1 cellular context compared by ENCODE assay signal in the genomic region with DNA sequence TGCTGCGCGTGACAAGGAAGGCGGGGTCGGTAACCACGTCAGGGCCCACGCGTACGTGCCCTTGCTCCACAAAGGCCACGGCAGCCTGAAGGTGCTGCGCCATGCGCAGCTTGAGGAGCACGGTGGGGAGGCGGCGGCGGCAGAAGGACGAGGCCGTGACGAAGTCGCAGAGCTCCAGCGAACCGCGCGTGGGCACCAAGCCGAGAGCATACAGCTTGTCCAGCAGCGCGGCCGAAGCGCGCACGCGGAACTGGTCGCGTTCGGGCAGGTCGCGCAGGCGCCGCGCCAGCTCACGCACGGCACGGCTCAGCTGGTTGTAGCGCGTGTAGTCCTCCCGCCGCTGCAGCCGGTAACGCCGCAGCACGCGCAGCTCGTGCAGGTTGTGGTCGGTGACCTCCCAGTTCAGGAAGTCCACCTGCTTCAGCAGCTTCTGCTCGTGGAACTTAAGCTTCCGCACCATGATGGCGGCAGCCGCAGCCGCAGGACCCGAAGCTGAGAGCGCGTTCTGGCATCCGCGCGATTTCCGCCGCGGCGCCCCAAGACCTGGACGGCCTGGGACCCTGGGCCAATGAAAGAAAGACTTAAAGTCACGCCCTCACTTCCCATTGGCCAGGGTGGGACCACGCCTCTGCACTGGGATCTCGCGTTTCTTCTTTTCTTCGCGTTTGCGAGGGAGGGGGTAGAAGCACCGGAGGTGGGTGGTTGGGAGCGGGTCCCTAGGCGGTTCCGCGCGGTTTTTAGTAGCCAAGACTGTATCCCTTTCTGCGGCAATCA.
TF ChIP-seq lines count a peak whose summit lies in the region.

Gene IMP3 (minus strand): TSS at position 516 of the 774 bp plus-strand sequence. CDS start 56 bp downstream, at position 460.

TF ChIP-seq in HepG2, 621 proteins besides CTCF, POLR2A, EP300 and RAD21 (continued from another document and continues in another):
- TF ChIP-seq, protein P1, sequence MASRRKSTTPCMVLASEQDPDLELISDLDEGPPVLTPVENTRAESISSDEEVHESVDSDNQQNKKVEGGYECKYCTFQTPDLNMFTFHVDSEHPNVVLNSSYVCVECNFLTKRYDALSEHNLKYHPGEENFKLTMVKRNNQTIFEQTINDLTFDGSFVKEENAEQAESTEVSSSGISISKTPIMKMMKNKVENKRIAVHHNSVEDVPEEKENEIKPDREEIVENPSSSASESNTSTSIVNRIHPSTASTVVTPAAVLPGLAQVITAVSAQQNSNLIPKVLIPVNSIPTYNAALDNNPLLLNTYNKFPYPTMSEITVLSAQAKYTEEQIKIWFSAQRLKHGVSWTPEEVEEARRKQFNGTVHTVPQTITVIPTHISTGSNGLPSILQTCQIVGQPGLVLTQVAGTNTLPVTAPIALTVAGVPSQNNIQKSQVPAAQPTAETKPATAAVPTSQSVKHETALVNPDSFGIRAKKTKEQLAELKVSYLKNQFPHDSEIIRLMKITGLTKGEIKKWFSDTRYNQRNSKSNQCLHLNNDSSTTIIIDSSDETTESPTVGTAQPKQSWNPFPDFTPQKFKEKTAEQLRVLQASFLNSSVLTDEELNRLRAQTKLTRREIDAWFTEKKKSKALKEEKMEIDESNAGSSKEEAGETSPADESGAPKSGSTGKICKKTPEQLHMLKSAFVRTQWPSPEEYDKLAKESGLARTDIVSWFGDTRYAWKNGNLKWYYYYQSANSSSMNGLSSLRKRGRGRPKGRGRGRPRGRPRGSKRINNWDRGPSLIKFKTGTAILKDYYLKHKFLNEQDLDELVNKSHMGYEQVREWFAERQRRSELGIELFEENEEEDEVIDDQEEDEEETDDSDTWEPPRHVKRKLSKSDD (CRISPR knock-in tag; IDR thresholded peaks at IDR 0.05; ENCODE audit: low read depth): peak; percentile 87
- peak; percentile 72; the same call in 1 of the 2 replicates for TF ChIP-seq ZSCAN9 (CRISPR knock-in tag; IDR thresholded peaks at IDR 0.05; ENCODE audit: borderline replicate concordance)
- TF ChIP-seq SMARCE1 (IDR thresholded peaks at IDR 0.05; ENCODE audit: borderline replicate concordance): no peak
- TF ChIP-seq, protein P2, sequence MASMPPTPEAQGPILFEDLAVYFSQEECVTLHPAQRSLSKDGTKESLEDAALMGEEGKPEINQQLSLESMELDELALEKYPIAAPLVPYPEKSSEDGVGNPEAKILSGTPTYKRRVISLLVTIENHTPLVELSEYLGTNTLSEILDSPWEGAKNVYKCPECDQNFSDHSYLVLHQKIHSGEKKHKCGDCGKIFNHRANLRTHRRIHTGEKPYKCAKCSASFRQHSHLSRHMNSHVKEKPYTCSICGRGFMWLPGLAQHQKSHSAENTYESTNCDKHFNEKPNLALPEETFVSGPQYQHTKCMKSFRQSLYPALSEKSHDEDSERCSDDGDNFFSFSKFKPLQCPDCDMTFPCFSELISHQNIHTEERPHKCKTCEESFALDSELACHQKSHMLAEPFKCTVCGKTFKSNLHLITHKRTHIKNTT (CRISPR knock-in tag; IDR thresholded peaks at IDR 0.05): no peak
- no peak; the same call in 1 of the 2 replicates for TF ChIP-seq PRDM4 (CRISPR knock-in tag; IDR thresholded peaks at IDR 0.05; ENCODE audit: borderline replicate concordance)
- TF ChIP-seq ZNF619 (CRISPR knock-in tag; IDR thresholded peaks at IDR 0.05): no peak; the same call in 1 of the 2 replicates
- peak; percentile 83; the same call in 1 of the 2 replicates for TF ChIP-seq GPN1 (CRISPR knock-in tag; IDR thresholded peaks at IDR 0.05; ENCODE audit: borderline replicate concordance)
- TF ChIP-seq ZKSCAN1 (IDR thresholded peaks at IDR 0.05; ENCODE audit: low read length): no peak
- TF ChIP-seq ZNF790 (CRISPR knock-in tag; IDR thresholded peaks at IDR 0.05; ENCODE audit: borderline replicate concordance): peak; percentile 84; the same call in 1 of the 2 replicates
- TF ChIP-seq ATRX (CRISPR knock-in tag; IDR thresholded peaks at IDR 0.05; ENCODE audit: borderline replicate concordance): no peak
- TF ChIP-seq TFDP2 (CRISPR knock-in tag; IDR thresholded peaks at IDR 0.05): peak; percentile 11; the same call in 1 of the 2 replicates
- TF ChIP-seq NRL (CRISPR knock-in tag; IDR thresholded peaks at IDR 0.05; ENCODE audit: borderline replicate concordance): peak; percentile 96
- 0 out of 2 replicates have a peak, but pooled peaks have one; percentile 39 for TF ChIP-seq FOSL1 (CRISPR knock-in tag; IDR thresholded peaks at IDR 0.05; ENCODE audit: borderline replicate concordance)
- peak; percentile 94 for TF ChIP-seq RBM39 (IDR thresholded peaks at IDR 0.05; ENCODE audit: low read depth, low read length, poor library complexity, severe bottlenecking)
- no peak for TF ChIP-seq MAFF (IDR thresholded peaks at IDR 0.05; ENCODE audit: low read depth, low read length)
- peak; percentile 85; the same call in 1 of the 2 replicates for TF ChIP-seq ZNF180 (CRISPR knock-in tag; IDR thresholded peaks at IDR 0.05; ENCODE audit: borderline replicate concordance, low read depth)
- peak; percentile 66 for TF ChIP-seq ASH2L (IDR thresholded peaks at IDR 0.05; ENCODE audit: insufficient read length, low read depth, low read length)
- TF ChIP-seq ARNTL (CRISPR knock-in tag; IDR thresholded peaks at IDR 0.05): peak; percentile 86
- TF ChIP-seq ZMAT5 (CRISPR knock-in tag; IDR thresholded peaks at IDR 0.05; ENCODE audit: borderline replicate concordance, low read depth): no peak
- TF ChIP-seq THRA (CRISPR knock-in tag; IDR thresholded peaks at IDR 0.05; ENCODE audit: borderline replicate concordance): peak; percentile 7; the same call in 1 of the 2 replicates
- TF ChIP-seq ZNF576 (CRISPR knock-in tag; IDR thresholded peaks at IDR 0.05): no peak
- TF ChIP-seq ZNF274 (CRISPR knock-in tag; IDR thresholded peaks at IDR 0.05): peak; percentile 90
- TF ChIP-seq, protein P3, sequence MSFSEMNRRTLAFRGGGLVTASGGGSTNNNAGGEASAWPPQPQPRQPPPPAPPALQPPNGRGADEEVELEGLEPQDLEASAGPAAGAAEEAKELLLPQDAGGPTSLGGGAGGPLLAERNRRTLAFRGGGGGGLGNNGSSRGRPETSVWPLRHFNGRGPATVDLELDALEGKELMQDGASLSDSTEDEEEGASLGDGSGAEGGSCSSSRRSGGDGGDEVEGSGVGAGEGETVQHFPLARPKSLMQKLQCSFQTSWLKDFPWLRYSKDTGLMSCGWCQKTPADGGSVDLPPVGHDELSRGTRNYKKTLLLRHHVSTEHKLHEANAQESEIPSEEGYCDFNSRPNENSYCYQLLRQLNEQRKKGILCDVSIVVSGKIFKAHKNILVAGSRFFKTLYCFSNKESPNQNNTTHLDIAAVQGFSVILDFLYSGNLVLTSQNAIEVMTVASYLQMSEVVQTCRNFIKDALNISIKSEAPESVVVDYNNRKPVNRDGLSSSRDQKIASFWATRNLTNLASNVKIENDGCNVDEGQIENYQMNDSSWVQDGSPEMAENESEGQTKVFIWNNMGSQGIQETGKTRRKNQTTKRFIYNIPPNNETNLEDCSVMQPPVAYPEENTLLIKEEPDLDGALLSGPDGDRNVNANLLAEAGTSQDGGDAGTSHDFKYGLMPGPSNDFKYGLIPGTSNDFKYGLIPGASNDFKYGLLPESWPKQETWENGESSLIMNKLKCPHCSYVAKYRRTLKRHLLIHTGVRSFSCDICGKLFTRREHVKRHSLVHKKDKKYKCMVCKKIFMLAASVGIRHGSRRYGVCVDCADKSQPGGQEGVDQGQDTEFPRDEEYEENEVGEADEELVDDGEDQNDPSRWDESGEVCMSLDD (CRISPR knock-in tag; IDR thresholded peaks at IDR 0.05; ENCODE audit: borderline replicate concordance): no peak
- TF ChIP-seq NFYB (CRISPR knock-in tag; IDR thresholded peaks at IDR 0.05): peak; percentile 95
- peak; percentile 59; the same call in 1 of the 2 replicates for TF ChIP-seq ZSCAN21 (CRISPR knock-in tag; IDR thresholded peaks at IDR 0.05; ENCODE audit: borderline replicate concordance)
- peak; percentile 92 for TF ChIP-seq ZNF343 (CRISPR knock-in tag; IDR thresholded peaks at IDR 0.05)
- peak; percentile 90; the same call in 1 of the 2 replicates for TF ChIP-seq GZF1 (CRISPR knock-in tag; IDR thresholded peaks at IDR 0.05)
- TF ChIP-seq, protein P4, sequence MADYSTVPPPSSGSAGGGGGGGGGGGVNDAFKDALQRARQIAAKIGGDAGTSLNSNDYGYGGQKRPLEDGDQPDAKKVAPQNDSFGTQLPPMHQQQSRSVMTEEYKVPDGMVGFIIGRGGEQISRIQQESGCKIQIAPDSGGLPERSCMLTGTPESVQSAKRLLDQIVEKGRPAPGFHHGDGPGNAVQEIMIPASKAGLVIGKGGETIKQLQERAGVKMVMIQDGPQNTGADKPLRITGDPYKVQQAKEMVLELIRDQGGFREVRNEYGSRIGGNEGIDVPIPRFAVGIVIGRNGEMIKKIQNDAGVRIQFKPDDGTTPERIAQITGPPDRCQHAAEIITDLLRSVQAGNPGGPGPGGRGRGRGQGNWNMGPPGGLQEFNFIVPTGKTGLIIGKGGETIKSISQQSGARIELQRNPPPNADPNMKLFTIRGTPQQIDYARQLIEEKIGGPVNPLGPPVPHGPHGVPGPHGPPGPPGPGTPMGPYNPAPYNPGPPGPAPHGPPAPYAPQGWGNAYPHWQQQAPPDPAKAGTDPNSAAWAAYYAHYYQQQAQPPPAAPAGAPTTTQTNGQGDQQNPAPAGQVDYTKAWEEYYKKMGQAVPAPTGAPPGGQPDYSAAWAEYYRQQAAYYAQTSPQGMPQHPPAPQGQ (CRISPR knock-in tag; IDR thresholded peaks at IDR 0.05; ENCODE audit: borderline replicate concordance): 0 out of 2 replicates have a peak, but pooled peaks have one; percentile 50
- TF ChIP-seq KLF16 (CRISPR knock-in tag; IDR thresholded peaks at IDR 0.05): peak; percentile 88 to 92; a peak in 3 of 4 replicates
- TF ChIP-seq SRF (IDR thresholded peaks at IDR 0.05; ENCODE audit: low read depth, low read length): no peak
- TF ChIP-seq, protein P5, sequence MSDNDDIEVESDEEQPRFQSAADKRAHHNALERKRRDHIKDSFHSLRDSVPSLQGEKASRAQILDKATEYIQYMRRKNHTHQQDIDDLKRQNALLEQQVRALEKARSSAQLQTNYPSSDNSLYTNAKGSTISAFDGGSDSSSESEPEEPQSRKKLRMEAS (IDR thresholded peaks at IDR 0.05): peak; percentile 84
- TF ChIP-seq MAF1 (CRISPR knock-in tag; IDR thresholded peaks at IDR 0.05; ENCODE audit: borderline replicate concordance): peak; percentile 89; the same call in 1 of the 2 replicates
- peak; percentile 21; the same call in 1 of the 2 replicates for TF ChIP-seq ZNF530 (CRISPR knock-in tag; IDR thresholded peaks at IDR 0.05; ENCODE audit: low read depth)
- TF ChIP-seq SALL1 (CRISPR knock-in tag; IDR thresholded peaks at IDR 0.05): peak; percentile 91
- TF ChIP-seq, protein P6, sequence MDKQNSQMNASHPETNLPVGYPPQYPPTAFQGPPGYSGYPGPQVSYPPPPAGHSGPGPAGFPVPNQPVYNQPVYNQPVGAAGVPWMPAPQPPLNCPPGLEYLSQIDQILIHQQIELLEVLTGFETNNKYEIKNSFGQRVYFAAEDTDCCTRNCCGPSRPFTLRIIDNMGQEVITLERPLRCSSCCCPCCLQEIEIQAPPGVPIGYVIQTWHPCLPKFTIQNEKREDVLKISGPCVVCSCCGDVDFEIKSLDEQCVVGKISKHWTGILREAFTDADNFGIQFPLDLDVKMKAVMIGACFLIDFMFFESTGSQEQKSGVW (CRISPR knock-in tag; IDR thresholded peaks at IDR 0.05; ENCODE audit: borderline replicate concordance): no peak
- peak; percentile 56; the same call in 1 of the 2 replicates for TF ChIP-seq ZNF780A (CRISPR knock-in tag; IDR thresholded peaks at IDR 0.05)
- TF ChIP-seq KLF13 (CRISPR knock-in tag; IDR thresholded peaks at IDR 0.05): no peak
- peak; percentile 90 for TF ChIP-seq KMT2A (CRISPR knock-in tag; IDR thresholded peaks at IDR 0.05)
- no peak for TF ChIP-seq KDM1A (CRISPR knock-in tag; IDR thresholded peaks at IDR 0.05)
- no peak for TF ChIP-seq U2AF2 (IDR thresholded peaks at IDR 0.05; ENCODE audit: low read depth, low read length)
- 0 out of 2 replicates have a peak, but pooled peaks have one; percentile 84 for TF ChIP-seq ZNF552 (CRISPR knock-in tag; IDR thresholded peaks at IDR 0.05; ENCODE audit: borderline replicate concordance)
- peak; percentile 86 for TF ChIP-seq ZNF263 (CRISPR knock-in tag; IDR thresholded peaks at IDR 0.05)
